ENCODE assay signal across 8 cellular contexts in the genomic region with DNA sequence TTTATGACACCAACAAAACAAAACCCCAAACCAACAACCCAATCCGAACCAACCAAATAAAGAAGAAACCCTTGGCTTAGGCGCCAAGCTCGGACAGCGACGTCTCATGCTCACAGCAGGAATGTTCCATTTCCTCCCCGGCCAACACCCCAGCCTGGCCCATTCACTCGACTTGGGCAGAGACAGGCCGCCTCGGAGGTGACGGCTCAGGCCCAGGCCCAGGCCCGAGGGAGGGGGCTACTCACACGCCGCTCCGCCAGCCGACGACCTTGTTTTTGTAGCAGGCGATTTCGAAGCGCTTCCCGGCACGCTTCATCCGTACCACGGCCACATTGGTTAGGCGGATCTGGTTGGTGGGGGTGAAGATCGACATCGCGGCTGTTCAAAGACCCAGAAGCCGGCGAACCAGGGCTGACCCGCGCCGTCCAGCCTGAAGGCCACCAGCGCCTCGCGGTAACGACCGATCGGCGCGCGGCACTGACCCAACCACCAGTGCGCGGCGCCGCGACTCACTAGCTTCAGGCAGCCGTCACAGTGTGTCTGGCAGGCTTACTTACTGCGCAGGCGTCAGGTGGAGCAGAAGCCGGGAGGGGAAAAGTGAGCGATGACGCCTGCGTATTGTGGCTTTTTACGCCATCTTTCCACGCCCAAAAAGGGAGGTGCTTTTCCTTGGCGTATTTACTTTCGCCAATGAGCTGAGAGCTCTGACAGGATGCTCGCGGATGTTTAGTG. TPM values are rescaled to one million over a fixed set of nuclear protein-coding genes. Genes with fewer than 3 reads are reported as not detected.
DNase-seq lines count a peak whose midpoint lies in the region; ATAC-seq, FAIRE-seq and TF ChIP-seq lines count a peak whose summit lies in the region.
"Not testable (repeated sequence)": the region's sequence is repeated elsewhere in the genome, so short reads cannot be mapped to it uniquely, and the experiment has no call there.

A gene (minus strand): TSS at position 542 of the 732 bp plus-strand sequence. CDS start 169 bp downstream, at position 373.

- FAIRE-seq in urothelium cell line (lab: Jason Lieb, UNC): peak; percentile 97

- DNase-seq in NCI-H187 treated with DMSO at 0.1 percent for 48 hours (lab: John Stamatoyannopoulos, UW) (peak; percentile 94), anterior cingulate cortex (lab: John Stamatoyannopoulos, UW) (peak; percentile 29 to 97 (median 92)), right atrium auricular region (ENCODE audit: low spot score) (peak; percentile 98), psoas muscle (peak; percentile 93 to 96), urothelium cell line (ENCODE audit: low spot score) (peak; percentile 79)

- H3K4me1 ChIP-seq in right atrium auricular region (peaks cover 0 to 23% of the 10 kb centered on the region in 2 donors), psoas muscle (peaks cover 17% of the 10 kb centered on the region)

- H3K36me3 ChIP-seq in right atrium auricular region (peaks cover 38% of the 10 kb centered on the region), psoas muscle (ENCODE audit: insufficient read depth in 1 of 2, low read depth in 1 of 2) (peaks cover 0 to 55% of the 10 kb centered on the region in 2 donors)

- ATAC-seq in GM18498 (IDR thresholded peaks at IDR 0.05; ENCODE audit: unreplicated experiment) (peak; percentile 69), HG02943 (IDR thresholded peaks at IDR 0.05; ENCODE audit: low read depth, unreplicated experiment) (peak; percentile 51), psoas muscle (peak; percentile 84 to 87 (median 86))

- not testable (repeated sequence) for H3K9me3 ChIP-seq in right atrium auricular region, psoas muscle

- not testable (repeated sequence) for TF ChIP-seq CTCF in right atrium auricular region (IDR thresholded peaks at IDR 0.05); psoas muscle (IDR thresholded peaks at IDR 0.05)

- H3K4me3 ChIP-seq in right atrium auricular region: peak within 1 kb of the TSS; percentile 88 to 93
- H3K4me3 ChIP-seq in psoas muscle: peak within 1 kb of the TSS; percentile 83

- H3K27me3 ChIP-seq in right atrium auricular region; psoas muscle (ENCODE audit: insufficient read depth in 3 of 3, low read length in 2 of 3): not testable (repeated sequence)

- H3K27ac ChIP-seq in right atrium auricular region (peak within 1 kb of the TSS; percentile 99), psoas muscle (peak within 1 kb of the TSS; percentile 99)

- intact Hi-C loops in T-helper 2 cell treated with Interferon-gamma antibody and Interleukin-4, amounts not matched to agents 100 ng/mL and 5 ng/mL, for 36 hours (cut with micrococcal nuclease): loop anchor here (2.0 to 10.0 kb wide), 6 partner anchors 158 to 1623 kb away; a partner anchor contains a TSS
- intact Hi-C loops in psoas muscle (cut with DNase I): not testable (repeated sequence)

- WGBS in psoas muscle, 3 donors: 0% methylated on average over 58 to 59 of the region's 59 CpGs

RNA-seq across cellular contexts. Expression of the gene that starts here (rescaled TPM):
- total RNA-seq in T-helper 2 cell treated with Interferon-gamma antibody and Interleukin-4, amounts not matched to agents 100 ng/mL and 5 ng/mL, for 36 hours: 37.6 and 38.9 TPM in 2 replicates
- total RNA-seq in right atrium auricular region: 100 to 1,000 TPM; 139 to 212 TPM
- 100 to 1,000 TPM; 236 to 417 (median 349) TPM for total RNA-seq in psoas muscle
- polyA plus RNA-seq in psoas muscle: 100 to 1,000 TPM; 270 to 402 (median 399) TPM

Comparison
In these comparisons a context has a peak if more than half of its experiments do, and no peak if none do; other contexts are left out.
1. Peak in every context shown above with its lines: DNase-seq, ATAC-seq, H3K4me3 ChIP-seq and H3K27ac ChIP-seq.